In genomic region chr7:105924950-105925349, GRCh38 we compare ENCODE assay signal across 14 cellular contexts. TPM values are rescaled to one million over a fixed set of nuclear protein-coding genes. Genes with fewer than 3 reads are reported as not detected.
DNase-seq lines count a peak whose midpoint lies in the region; ATAC-seq, FAIRE-seq and TF ChIP-seq lines count a peak whose summit lies in the region.
"Had no signal": no experiment of that assay in that cellular context is flagged by ENCODE, and none has a peak within 500 bp of the region (broad histone marks: within the 10 kb centered on the region; RNA-seq: fewer than 3 reads in every experiment).

No MANE protein-coding gene starts in this region.

- no TSS peak for BruUV-seq in GM12878 (replicated peaks; lab: Mats Ljungman, UMichigan)

- intact Hi-C loops in GM12878 (cut with micrococcal nuclease; ENCODE audit: unreplicated experiment) = no loop called here

- H3K4me1 Mint-ChIP-seq in activated CD8-positive, alpha-beta memory T cell treated with anti-CD3 and anti-CD28 coated beads, Interleukin-2, amount 10 ng/mL, durations not matched to agents 7 days and 5 days = peaks cover 14% of the 10 kb centered on the region
- H3K4me1 Mint-ChIP-seq in nephron progenitor cell = peaks cover 6% of the 10 kb centered on the region
- H3K4me1 Mint-ChIP-seq: brain had no signal

- H4K20me1 ChIP-seq in OCI-LY3 (ENCODE audit: insufficient read depth, low read length) = no peaks in the 10 kb centered on the region
- H4K20me1 ChIP-seq in GM12878 (ENCODE audit: control insufficient read depth, insufficient read depth) = no peaks in the 10 kb centered on the region

- peaks cover 16% of the 10 kb centered on the region for H3K4me1 ChIP-seq in OCI-LY3 (ENCODE audit: low read length)
- H3K4me1 ChIP-seq in GM12878 (ENCODE audit: control insufficient read depth, insufficient read depth, low read length) = no peaks in the 10 kb centered on the region
- H3K4me1 ChIP-seq: sigmoid colon had no signal

- H3K9ac ChIP-seq in OCI-LY3 (ENCODE audit: low read length) (no peak overlapping the region), GM12878 (ENCODE audit: control insufficient read depth, insufficient read depth, low read length) (no peak overlapping the region)

- peaks cover 13% of the 10 kb centered on the region; the same call in 1 of the 2 replicates for H3K9me3 ChIP-seq in OCI-LY3 (ENCODE audit: insufficient read depth, low read length)
- peaks cover 4% of the 10 kb centered on the region; the same call in 2 of the 3 replicates for H3K9me3 ChIP-seq in GM12878 (replicated peaks; ENCODE audit: control insufficient read depth, insufficient read depth, low read length)
- H3K9me3 ChIP-seq: sigmoid colon had no signal

- SMC1A ChIA-PET in GM12878 (lab: Charles Lee; ENCODE audit: uncharacterized antibody, unreplicated experiment) = interaction anchor here (0.7 to 1.1 kb wide), 2 partner anchors 100 to 164 kb away, joined by 3 read pairs; no protein-coding TSS in a partner anchor

- POLR2A ChIA-PET in GM12878 (lab: Charles Lee) = no interaction called here

- H3K4me3 ChIP-seq in OCI-LY3 (ENCODE audit: low read length) (no peak overlapping the region), GM12878 (no peak overlapping the region)
- H3K4me3 ChIP-seq: sigmoid colon had no signal

- CTCF ChIA-PET in activated CD8-positive, alpha-beta memory T cell treated with anti-CD3 and anti-CD28 coated beads, Interleukin-2, amount 10 ng/mL, durations not matched to agents 7 days and 5 days (lab: Charles Lee) = interaction anchor here (1.2 to 1.7 kb wide), 2 partner anchors 39 to 268 kb away, joined by 3 to 5 read pairs; no protein-coding TSS in a partner anchor
- CTCF ChIA-PET in GM12878 (lab: Yijun Ruan, JAX) = interaction anchor here (1.2 to 1.7 kb wide), 4 partner anchors 9 to 230 kb away, joined by 3 to 8 read pairs (median 4); no protein-coding TSS in a partner anchor

- H3K27me3 Mint-ChIP-seq in activated CD8-positive, alpha-beta memory T cell treated with anti-CD3 and anti-CD28 coated beads, Interleukin-2, amount 10 ng/mL, durations not matched to agents 7 days and 5 days = peaks cover 21% of the 10 kb centered on the region
- H3K27me3 Mint-ChIP-seq in nephron progenitor cell (ENCODE audit: low read depth, poor library complexity) = peaks cover 16% of the 10 kb centered on the region

- no peak overlapping the region for H3K4me3 Mint-ChIP-seq in activated CD8-positive, alpha-beta memory T cell treated with anti-CD3 and anti-CD28 coated beads, Interleukin-2, amount 10 ng/mL, durations not matched to agents 7 days and 5 days
- no peak overlapping the region for H3K4me3 Mint-ChIP-seq in nephron progenitor cell
- H3K4me3 Mint-ChIP-seq: brain had no signal

- H3K36me3 ChIP-seq in OCI-LY3 (replicated peaks; ENCODE audit: low read depth, low read length) (peaks cover 12% of the 10 kb centered on the region), GM12878 (ENCODE audit: control insufficient read depth in 2 of 2, insufficient read depth in 2 of 2, low read length in 1 of 2) (no peaks in the 10 kb centered on the region)
- H3K36me3 ChIP-seq: sigmoid colon had no signal

- peaks cover 4% of the 10 kb centered on the region for H3K36me3 Mint-ChIP-seq in activated CD8-positive, alpha-beta memory T cell treated with anti-CD3 and anti-CD28 coated beads, Interleukin-2, amount 10 ng/mL, durations not matched to agents 7 days and 5 days
- H3K36me3 Mint-ChIP-seq in nephron progenitor cell (ENCODE audit: low read depth) = peaks cover 19% of the 10 kb centered on the region

- in situ Hi-C loops in GM12878 (cut with MboI) = no loop called here

- no peak for TF ChIP-seq POLR2A in GM12878 (IDR thresholded peaks at IDR 0.05; ENCODE audit: low read depth, low read length)

- no peak for TF ChIP-seq EP300 in GM12878 (IDR thresholded peaks at IDR 0.05; ENCODE audit: borderline replicate concordance in 1 of 2, control insufficient read depth in 1 of 2, low read depth in 2 of 2, low read length in 2 of 2)

- TF ChIP-seq CTCF in OCI-LY3 (IDR thresholded peaks at IDR 0.05; ENCODE audit: low read depth, low read length) (no peak), GM12878 (IDR thresholded peaks at IDR 0.05 in 2 of 3, conservative IDR thresholded peaks at IDR 0.05 in 1 of 3; ENCODE audit: control insufficient read depth in 2 of 3, extremely low read depth in 1 of 3, insufficient read depth in 1 of 3, low read depth in 3 of 3, low read length in 3 of 3) (no peak), nephron progenitor cell (IDR thresholded peaks at IDR 0.05) (no peak)

- 0% methylated on average over 1 of the region's 1 CpG for WGBS in GM12878 (ENCODE audit: insufficient coverage, insufficient replicate concordance, low lambda C conversion rate, missing lambda C conversion rate)

- RAD21 ChIA-PET in GM12878 (lab: Charles Lee; ENCODE audit: unreplicated experiment) = interaction anchor here (1.0 kb wide), 2 partner anchors 158 to 161 kb away, joined by 3 read pairs; no protein-coding TSS in a partner anchor

- no peak for TF ChIP-seq RAD21 in GM12878 (IDR thresholded peaks at IDR 0.05; ENCODE audit: insufficient read depth, low read depth, low read length)

- FAIRE-seq in GM12878 (lab: Jason Lieb, UNC) = peak; percentile 69
- FAIRE-seq: kidney had no signal

- H3K79me2 ChIP-seq in OCI-LY3 (ENCODE audit: low read length) (no peaks in the 10 kb centered on the region), GM12878 (ENCODE audit: control insufficient read depth, insufficient read depth, low read length) (no peaks in the 10 kb centered on the region)

- peak; percentile 66 for ATAC-seq in activated CD8-positive, alpha-beta memory T cell treated with anti-CD3 and anti-CD28 coated beads, Interleukin-2, amount 10 ng/mL, durations not matched to agents 7 days and 5 days
- ATAC-seq in GM12878 = peak; percentile 53
- ATAC-seq in stimulated activated naive CD8-positive, alpha-beta T cell treated with anti-CD3 and anti-CD28 coated beads, Interleukin-15, Interleukin-2, amounts not matched to agents 100 U/mL and 50 U/mL, for 24 hours = peak; percentile 86

- H3K4me2 ChIP-seq in OCI-LY3 (ENCODE audit: low read length) (peak overlapping the region; percentile 35), GM12878 (ENCODE audit: control insufficient read depth, insufficient read depth) (no peak overlapping the region)

- DNase-seq in activated CD8-positive, alpha-beta memory T cell treated with anti-CD3 and anti-CD28 coated beads, Interleukin-2, amount 10 ng/mL, durations not matched to agents 7 days and 5 days = peak; percentile 48
- DNase-seq in activated CD8-positive, alpha-beta memory T cell treated with anti-CD3 and anti-CD28 coated beads for 24 hours = no peak
- DNase-seq in GM12878 (ENCODE audit: low read depth, low spot score) (peak; percentile 44), SK-N-DZ (ENCODE audit: low spot score) (no peak), NCI-H1436 treated with DMSO at 0.1 percent for 48 hours (lab: John Stamatoyannopoulos, UW) (no peak), nephron progenitor cell (no peak)
- DNase-seq in stimulated activated naive CD8-positive, alpha-beta T cell treated with anti-CD3 and anti-CD28 coated beads, Interleukin-15, Interleukin-2, amounts not matched to agents 100 U/mL and 50 U/mL, for 24 hours = peak; percentile 14
- DNase-seq: KBM-7, kidney, NCI-H1436, NCI-H526, sigmoid colon had no signal

- H3K27ac ChIP-seq in OCI-LY3 (ENCODE audit: low read length) = peak overlapping the region; percentile 71
- H3K27ac ChIP-seq in GM12878 (ENCODE audit: control insufficient read depth, insufficient read depth) = no peak overlapping the region
- H3K27ac ChIP-seq: sigmoid colon had no signal

- H2AFZ ChIP-seq in OCI-LY3 (ENCODE audit: low read depth, low read length) = no peak overlapping the region
- H2AFZ ChIP-seq in GM12878 (ENCODE audit: control insufficient read depth, low read depth, low read length) = no peak overlapping the region

- H3K27me3 ChIP-seq in OCI-LY3 (ENCODE audit: low read depth, low read length) (peaks cover 28% of the 10 kb centered on the region), GM12878 (replicated peaks in 1 of 2; ENCODE audit: control insufficient read depth in 2 of 2, insufficient read depth in 2 of 2, low read length in 1 of 2) (peaks cover 1 to 6% of the 10 kb centered on the region in 2 experiments; a peak in 2 of 4 replicates)
- H3K27me3 ChIP-seq: sigmoid colon had no signal

- peaks cover 4% of the 10 kb centered on the region for H3K9me3 Mint-ChIP-seq in activated CD8-positive, alpha-beta memory T cell treated with anti-CD3 and anti-CD28 coated beads, Interleukin-2, amount 10 ng/mL, durations not matched to agents 7 days and 5 days (ENCODE audit: low read depth)
- peaks cover 35% of the 10 kb centered on the region for H3K9me3 Mint-ChIP-seq in nephron progenitor cell

- peak overlapping the region; percentile 22 for H3K27ac Mint-ChIP-seq in activated CD8-positive, alpha-beta memory T cell treated with anti-CD3 and anti-CD28 coated beads, Interleukin-2, amount 10 ng/mL, durations not matched to agents 7 days and 5 days
- H3K27ac Mint-ChIP-seq in nephron progenitor cell = no peak overlapping the region
- H3K27ac Mint-ChIP-seq: brain had no signal

RNA-seq across cellular contexts. Expression of gene CDHR3, which starts 38.1 kb away (rescaled TPM):
- total RNA-seq in activated CD8-positive, alpha-beta memory T cell treated with anti-CD3 and anti-CD28 coated beads, Interleukin-2, amount 10 ng/mL, durations not matched to agents 7 days and 5 days = under 1 TPM; 0.30 to 0.58 TPM
- 7.5 and 8.7 TPM in 2 replicates for total RNA-seq in GM12878 (2013; cell fraction: nucleolus; rRNA removed)
- 0.06 TPM in 1 of 2 replicates, not detected in the other for total RNA-seq in GM12878 (2014; rRNA removed)
- not detected in 2 replicates for total RNA-seq in GM12878 (2014; rRNA removed; fragmentation: Illumina TruSeq; extraction: Trizol)
- not detected in 2 replicates for total RNA-seq in GM12878 (2021)
- not detected for polyA plus RNA-seq in GM12878 (2011; ENCODE audit: low read depth)
- polyA plus RNA-seq in GM12878 (2011; rRNA removed) = 0.11 and 0.12 TPM in 2 replicates
- 0.03 and 0.06 TPM in 2 replicates for polyA plus RNA-seq in GM12878 (2011; cell fraction: cytosol; rRNA removed)
- polyA plus RNA-seq in GM12878 (2011; cell fraction: nucleus; rRNA removed) = 0.15 and 0.45 TPM in 2 replicates
- polyA plus RNA-seq in GM12878 (2012) = not detected in 2 replicates
- not detected in 2 replicates for polyA plus RNA-seq in GM12878 (2014; fragmentation: Illumina TruSeq; extraction: Trizol)
- polyA plus RNA-seq in GM12878 (2014; fragmentation: Nextera tagmentation; extraction: Ambion mirVana) = not detected
- not detected in 2 replicates for polyA plus RNA-seq in GM12878 (2014; rRNA removed)
- not detected for polyA plus RNA-seq in GM12878 (2016; fragmentation: Nextera tagmentation; extraction: Ambion mirVana)
- 0.21 and 0.66 TPM in 2 replicates for polyA minus RNA-seq in GM12878 (2011; rRNA and poly(A)+ RNA removed)
- not detected in 2 replicates for polyA minus RNA-seq in GM12878 (2011; cell fraction: cytosol; rRNA and poly(A)+ RNA removed)
- polyA minus RNA-seq in GM12878 (2011; cell fraction: nucleus; rRNA and poly(A)+ RNA removed) = 0.48 TPM in 1 of 2 replicates, not detected in the other
- 3.0 and 3.3 TPM in 2 replicates for polyA plus RNA-seq in SK-N-DZ (2014; cell fraction: cytosol; rRNA removed)
- polyA plus RNA-seq in SK-N-DZ (2014; cell fraction: nucleus; rRNA removed) = 5.1 and 6.7 TPM in 2 replicates

RNA-seq across cellular contexts. Expression of gene ATXN7L1, which starts 48.6 kb away (rescaled TPM):
- total RNA-seq in activated CD8-positive, alpha-beta memory T cell treated with anti-CD3 and anti-CD28 coated beads, Interleukin-2, amount 10 ng/mL, durations not matched to agents 7 days and 5 days = 1 to 10 TPM; 4.2 to 9.1 TPM
- 8.7 and 10.7 TPM in 2 replicates for total RNA-seq in GM12878 (2013; cell fraction: nucleolus; rRNA removed)
- total RNA-seq in GM12878 (2014; rRNA removed) = 0.49 and 1.6 TPM in 2 replicates
- 1.1 and 1.4 TPM in 2 replicates for total RNA-seq in GM12878 (2014; rRNA removed; fragmentation: Illumina TruSeq; extraction: Trizol)
- 2.2 and 2.9 TPM in 2 replicates for total RNA-seq in GM12878 (2021)
- 0.17 TPM for polyA plus RNA-seq in GM12878 (2011; ENCODE audit: low read depth)
- polyA plus RNA-seq in GM12878 (2011; rRNA removed) = 0.99 and 1.1 TPM in 2 replicates
- 0.43 and 0.64 TPM in 2 replicates for polyA plus RNA-seq in GM12878 (2011; cell fraction: cytosol; rRNA removed)
- 0.64 and 0.85 TPM in 2 replicates for polyA plus RNA-seq in GM12878 (2011; cell fraction: nucleus; rRNA removed)
- polyA plus RNA-seq in GM12878 (2012) = 0.65 and 1.1 TPM in 2 replicates
- polyA plus RNA-seq in GM12878 (2014; fragmentation: Illumina TruSeq; extraction: Trizol) = 2.6 and 3.4 TPM in 2 replicates
- polyA plus RNA-seq in GM12878 (2014; fragmentation: Nextera tagmentation; extraction: Ambion mirVana) = under 1 TPM; 0.40 to 0.72 TPM
- 0.91 and 1.2 TPM in 2 replicates for polyA plus RNA-seq in GM12878 (2014; rRNA removed)
- 1 to 10 TPM in 1 of 2 experiments, under 1 TPM in 1; 0.73 to 1.8 TPM for polyA plus RNA-seq in GM12878 (2016; fragmentation: Nextera tagmentation; extraction: Ambion mirVana)
- 1.2 and 1.4 TPM in 2 replicates for polyA minus RNA-seq in GM12878 (2011; rRNA and poly(A)+ RNA removed)
- polyA minus RNA-seq in GM12878 (2011; cell fraction: cytosol; rRNA and poly(A)+ RNA removed) = not detected in 2 replicates
- polyA minus RNA-seq in GM12878 (2011; cell fraction: nucleus; rRNA and poly(A)+ RNA removed) = 1.1 and 1.9 TPM in 2 replicates
- polyA plus RNA-seq in SK-N-DZ (2014; cell fraction: cytosol; rRNA removed) = 1.9 and 3.1 TPM in 2 replicates
- polyA plus RNA-seq in SK-N-DZ (2014; cell fraction: nucleus; rRNA removed) = 0.91 and 2.3 TPM in 2 replicates

Comparison
In these comparisons a context has a peak if more than half of its experiments do, and no peak if none do; other contexts are left out.
1. DNase-seq: peak in activated CD8-positive, alpha-beta memory T cell treated with anti-CD3 and anti-CD28 coated beads, Interleukin-2, amount 10 ng/mL, durations not matched to agents 7 days and 5 days (single experiment), GM12878 (single experiment) and stimulated activated naive CD8-positive, alpha-beta T cell treated with anti-CD3 and anti-CD28 coated beads, Interleukin-15, Interleukin-2, amounts not matched to agents 100 U/mL and 50 U/mL, for 24 hours (single experiment); none in activated CD8-positive, alpha-beta memory T cell treated with anti-CD3 and anti-CD28 coated beads for 24 hours (single experiment), SK-N-DZ (single experiment), NCI-H1436 treated with DMSO at 0.1 percent for 48 hours (single experiment) and nephron progenitor cell (single experiment).
2. Peak in every context shown above with its lines, with median percentiles within 50 percentile points of each other: ATAC-seq.